ENCODE assay signal across 8 cellular contexts in genomic region chr1:2414297-2414958, GRCh38. TPM values are rescaled to one million over a fixed set of nuclear protein-coding genes. Genes with fewer than 3 reads are reported as not detected.
DNase-seq lines count a peak whose midpoint lies in the region; ATAC-seq, FAIRE-seq and TF ChIP-seq lines count a peak whose summit lies in the region.

No MANE protein-coding gene starts in this region.

- peak; percentile 92 for TF ChIP-seq RAD21 in HepG2 (CRISPR knock-in tag; IDR thresholded peaks at IDR 0.05)

- H3K27me3 Mint-ChIP-seq in activated CD4-positive, alpha-beta T cell treated with anti-CD3 and anti-CD28 coated beads, Interleukin-2, amount 10 ng/mL, durations not matched to agents 24 days and 14 days, result no peaks in the 10 kb centered on the region

- H3K27me3 ChIP-seq in GM23248 (replicated peaks; ENCODE audit: insufficient read depth) (peaks cover 6% of the 10 kb centered on the region), HepG2 (ENCODE audit: control insufficient read depth in 1 of 2, insufficient read depth in 2 of 2, low read length in 2 of 2) (peaks cover 8 to 42% of the 10 kb centered on the region in 2 experiments)

- BruUV-seq in HepG2 (replicated peaks; lab: Mats Ljungman, UMichigan), result no TSS peak

- WGBS in GM23248 (ENCODE audit: low coverage in 1 of 2, low lambda C conversion rate in 2 of 2, missing lambda C conversion rate in 2 of 2), 2 experiments, result 1 to 2% methylated on average over 22 to 24 of the region's 25 CpGs
- 0% methylated on average over 10 of the region's 25 CpGs for WGBS in HepG2 (ENCODE audit: low lambda C conversion rate)

- H3K9me3 ChIP-seq in GM23248 (ENCODE audit: low read depth), result no peaks in the 10 kb centered on the region
- no peaks in the 10 kb centered on the region for H3K9me3 ChIP-seq in HepG2 (ENCODE audit: low read length)

- peaks cover 4% of the 10 kb centered on the region for H3K36me3 Mint-ChIP-seq in activated CD4-positive, alpha-beta T cell treated with anti-CD3 and anti-CD28 coated beads, Interleukin-2, amount 10 ng/mL, durations not matched to agents 24 days and 14 days (ENCODE audit: low read depth)

- no peaks in the 10 kb centered on the region for H3F3A ChIP-seq in GM23248 (ENCODE audit: insufficient read depth)

- POLR2A ChIA-PET in HepG2 (lab: Yijun Ruan, JAX), result interaction anchor here (1.0 to 1.5 kb wide), 4 partner anchors 23 to 142 kb away, joined by 3 to 5 read pairs (median 4); partner anchors contain the start of genes MORN1 and RER1

- peak overlapping the region; percentile 83 for H3K27ac Mint-ChIP-seq in activated CD4-positive, alpha-beta T cell treated with anti-CD3 and anti-CD28 coated beads, Interleukin-2, amount 10 ng/mL, durations not matched to agents 24 days and 14 days

- peaks cover 30% of the 10 kb centered on the region for H3K4me1 Mint-ChIP-seq in activated CD4-positive, alpha-beta T cell treated with anti-CD3 and anti-CD28 coated beads, Interleukin-2, amount 10 ng/mL, durations not matched to agents 24 days and 14 days

- intact Hi-C loops in activated CD4-positive, alpha-beta T cell treated with anti-CD3 and anti-CD28 coated beads, Interleukin-2, amount 10 ng/mL, durations not matched to agents 24 days and 14 days (cut with micrococcal nuclease), result loop anchor here (1.0 to 10.0 kb wide), 6 partner anchors 112 to 1210 kb away; partner anchors contain the start of genes PANK4, PRXL2B and TPRG1L
- intact Hi-C loops in HepG2 (cut with micrococcal nuclease; ENCODE audit: unreplicated experiment), result loop anchor here (1.0 kb wide), 1 partner anchor 134 kb away; no protein-coding TSS in a partner anchor

- ATAC-seq in HepG2, result peak; percentile 44
- no peak for ATAC-seq in esophagus mucosa

- H3K4me2 ChIP-seq in GM23248 (ENCODE audit: unreplicated experiment), result no peak overlapping the region
- peak overlapping the region; percentile 85 for H3K4me2 ChIP-seq in HepG2 (ENCODE audit: low read depth, low read length)

- H3K4me1 ChIP-seq in GM23248 (ENCODE audit: insufficient read depth), result no peaks in the 10 kb centered on the region
- peaks cover 34% of the 10 kb centered on the region for H3K4me1 ChIP-seq in HepG2 (ENCODE audit: insufficient read depth, low read length)

- H3K79me2 ChIP-seq in GM23248 (ENCODE audit: insufficient read depth) (peaks cover 16% of the 10 kb centered on the region), HepG2 (ENCODE audit: insufficient read depth, low read length) (peaks cover 17% of the 10 kb centered on the region)

- H3K9me3 Mint-ChIP-seq in activated CD4-positive, alpha-beta T cell treated with anti-CD3 and anti-CD28 coated beads, Interleukin-2, amount 10 ng/mL, durations not matched to agents 24 days and 14 days, result no peaks in the 10 kb centered on the region

- no peak overlapping the region for H3K4me3 ChIP-seq in GM23248
- H3K4me3 ChIP-seq in coronary artery, result peak overlapping the region; percentile 100
- peak overlapping the region; percentile 38 to 94 (median 85); a peak in 5 of 6 replicates for H3K4me3 ChIP-seq in HepG2 (replicated peaks in 1 of 3; ENCODE audit: insufficient read depth in 1 of 3, low read depth in 2 of 3, low read length in 3 of 3)

- no peaks in the 10 kb centered on the region for H3K9me2 ChIP-seq in GM23248 (ENCODE audit: insufficient read depth)

- DNase-seq in AG08395 (ENCODE audit: low spot score) (peak; percentile 87), GM23248 (peak; percentile 74), NCI-H524 (lab: John Stamatoyannopoulos, UW) (peak; percentile 67 to 78), coronary artery (ENCODE audit: low spot score) (no peak), HepG2 (ENCODE audit: low spot score) (peak; percentile 51)
- DNase-seq in activated CD4-positive, alpha-beta T cell treated with anti-CD3 and anti-CD28 coated beads, Interleukin-2, amount 10 ng/mL, durations not matched to agents 24 days and 14 days, result peak; percentile 94
- DNase-seq in stimulated activated CD4-positive, alpha-beta T cell treated with anti-CD3 and anti-CD28 coated beads, Interleukin-4, amount 100 ng/mL, for 48 hours (ENCODE audit: low read depth in 2 of 2), result peak; percentile 72 to 74

- TF ChIP-seq CTCF in coronary artery (IDR thresholded peaks at IDR 0.05) (peak; percentile 98), HepG2 (CRISPR knock-in tag; IDR thresholded peaks at IDR 0.05) (peak; percentile 97)

- H4K20me1 ChIP-seq in GM23248 (ENCODE audit: insufficient read depth) (no peaks in the 10 kb centered on the region), HepG2 (ENCODE audit: insufficient read depth, low read length) (no peaks in the 10 kb centered on the region)

- in situ Hi-C loops in GM23248 (cut with MboI), result loop anchor here (10.0 to 25.0 kb wide), 3 partner anchors 130 to 1010 kb away; partner anchors contain the start of gene ACTRT2
- in situ Hi-C loops in HepG2 (cut with HindIII; ENCODE audit: extremely low pct_ligation_motif_present, low pct_unique_long_range_greater_than_20kb), result loop anchor here (5.0 kb wide), 1 partner anchor 133 kb away; no protein-coding TSS in a partner anchor

- TF ChIP-seq EP300 in HepG2 (IDR thresholded peaks at IDR 0.05; ENCODE audit: low read depth in 2 of 2, low read length in 2 of 2) (no peak), HepG2 (CRISPR knock-in tag; IDR thresholded peaks at IDR 0.05; ENCODE audit: borderline replicate concordance) (no peak)

- TF ChIP-seq POLR2A in HepG2 (IDR thresholded peaks at IDR 0.05; ENCODE audit: insufficient read depth in 1 of 2, low read depth in 2 of 2, low read length in 2 of 2), result no peak

- H3K27ac ChIP-seq in GM23248 (no peak overlapping the region), coronary artery (no peak overlapping the region), HepG2 (ENCODE audit: extremely low read length, insufficient read depth, low read length) (peak overlapping the region; percentile 100)

- FAIRE-seq in HepG2 (lab: Jason Lieb, UNC), result peak; percentile 32

- peak overlapping the region; percentile 88 for H3K4me3 Mint-ChIP-seq in activated CD4-positive, alpha-beta T cell treated with anti-CD3 and anti-CD28 coated beads, Interleukin-2, amount 10 ng/mL, durations not matched to agents 24 days and 14 days

- CTCF ChIA-PET in HepG2 (lab: Yijun Ruan, JAX; ENCODE audit: low intra/inter-chr PET ratio, low total read pairs), result interaction anchor here (0.9 to 2.7 kb wide), 3 partner anchors 112 to 142 kb away, joined by 3 to 18 read pairs (median 5); partner anchors contain the start of genes PANK4 and TNFRSF14

- H2AFZ ChIP-seq in GM23248 (no peak overlapping the region), HepG2 (ENCODE audit: low read length) (no peak overlapping the region)

- H3K9ac ChIP-seq in GM23248 (no peak overlapping the region), HepG2 (ENCODE audit: insufficient read depth, low read depth, low read length) (peak overlapping the region; percentile 100)

- H3K36me3 ChIP-seq in GM23248 (ENCODE audit: low read depth) (no peaks in the 10 kb centered on the region), HepG2 (replicated peaks in 1 of 2; ENCODE audit: control insufficient read depth in 1 of 2, insufficient read depth in 2 of 2, low read length in 2 of 2) (peaks cover 6 to 10% of the 10 kb centered on the region in 2 experiments; a peak in 3 of 5 replicates)

RNA-seq across cellular contexts. Expression of gene PEX10, which starts 2.1 kb away (rescaled TPM):
- total RNA-seq in GM23248 (2014; rRNA removed; shearing (Covaris generic)), result 51.3 and 59.1 TPM in 2 replicates
- polyA plus RNA-seq in GM23248 (2016; fragmentation: Nextera tagmentation; extraction: Ambion mirVana), result 24.7 and 29.1 TPM in 2 replicates
- total RNA-seq in activated CD4-positive, alpha-beta T cell treated with anti-CD3 and anti-CD28 coated beads, Interleukin-2, amount 10 ng/mL, durations not matched to agents 24 days and 14 days, result 22.3 and 24.2 TPM in 2 replicates
- total RNA-seq in HepG2 (2016; rRNA removed; fragmentation: Illumina TruSeq; extraction: Trizol), result 38.3 and 39.6 TPM in 2 replicates
- 20.2 and 25.8 TPM in 2 replicates for total RNA-seq in HepG2 (2016; cell fraction: cytosol; rRNA removed; fragmentation: Illumina TruSeq; extraction: Trizol; ENCODE audit: low read depth)
- total RNA-seq in HepG2 (2016; cell fraction: insoluble cytoplasmic fraction; rRNA removed; fragmentation: Illumina TruSeq; extraction: Trizol), result 37.8 and 38.9 TPM in 2 replicates
- 53.4 and 59.7 TPM in 2 replicates for total RNA-seq in HepG2 (2016; cell fraction: membrane; rRNA removed; fragmentation: Illumina TruSeq; extraction: Trizol)
- 27.1 and 27.5 TPM in 2 replicates for total RNA-seq in HepG2 (2016; cell fraction: nucleus; rRNA removed; fragmentation: Illumina TruSeq; extraction: Trizol)
- 16.1 and 21.0 TPM in 2 replicates for polyA plus RNA-seq in HepG2 (2011; rRNA removed)
- 16.3 and 20.9 TPM in 2 replicates for polyA plus RNA-seq in HepG2 (2011; cell fraction: cytosol; rRNA removed)
- 49.0 and 57.5 TPM in 2 replicates for polyA plus RNA-seq in HepG2 (2011; cell fraction: nucleus; rRNA removed)
- 13.3 and 14.5 TPM in 2 replicates for polyA plus RNA-seq in HepG2 (2012)
- 27.1 and 37.0 TPM in 2 replicates for polyA plus RNA-seq in HepG2 (2016; cell fraction: cytosol; fragmentation: Illumina TruSeq; extraction: Trizol; ENCODE audit: low read depth)
- polyA plus RNA-seq in HepG2 (2016; cell fraction: insoluble cytoplasmic fraction; fragmentation: Illumina TruSeq; extraction: Trizol; ENCODE audit: low read depth), result 36.5 and 40.8 TPM in 2 replicates
- 47.4 and 49.9 TPM in 2 replicates for polyA plus RNA-seq in HepG2 (2016; cell fraction: membrane; fragmentation: Illumina TruSeq; extraction: Trizol; ENCODE audit: low read depth)
- polyA plus RNA-seq in HepG2 (2016; cell fraction: nucleus; fragmentation: Illumina TruSeq; extraction: Trizol; ENCODE audit: insufficient read depth, low read depth), result 44.7 and 46.3 TPM in 2 replicates
- 15.3 and 46.5 TPM in 2 replicates for polyA minus RNA-seq in HepG2 (2011; rRNA and poly(A)+ RNA removed; ENCODE audit: low replicate concordance)
- 9.7 and 12.0 TPM in 2 replicates for polyA minus RNA-seq in HepG2 (2011; cell fraction: cytosol; rRNA and poly(A)+ RNA removed)
- polyA minus RNA-seq in HepG2 (2011; cell fraction: nucleus; rRNA and poly(A)+ RNA removed), result 18.4 and 20.1 TPM in 2 replicates
- total RNA-seq in esophagus mucosa, result 17.7 TPM

RNA-seq across cellular contexts. Expression of gene RER1, which starts 22.8 kb away (rescaled TPM):
- 69.7 and 135 TPM in 2 replicates for total RNA-seq in GM23248 (2014; rRNA removed; shearing (Covaris generic))
- polyA plus RNA-seq in GM23248 (2016; fragmentation: Nextera tagmentation; extraction: Ambion mirVana) (328 and 331 TPM in 2 replicates), HepG2 (2011; rRNA removed) (135 and 164 TPM in 2 replicates)
- 164 and 171 TPM in 2 replicates for total RNA-seq in activated CD4-positive, alpha-beta T cell treated with anti-CD3 and anti-CD28 coated beads, Interleukin-2, amount 10 ng/mL, durations not matched to agents 24 days and 14 days
- total RNA-seq in HepG2 (2016; rRNA removed; fragmentation: Illumina TruSeq; extraction: Trizol) (83.9 and 128 TPM in 2 replicates), esophagus mucosa (167 TPM)
- total RNA-seq in HepG2 (2016; cell fraction: cytosol; rRNA removed; fragmentation: Illumina TruSeq; extraction: Trizol; ENCODE audit: low read depth), result 51.3 and 72.8 TPM in 2 replicates
- 89.5 and 137 TPM in 2 replicates for total RNA-seq in HepG2 (2016; cell fraction: insoluble cytoplasmic fraction; rRNA removed; fragmentation: Illumina TruSeq; extraction: Trizol)
- total RNA-seq in HepG2 (2016; cell fraction: membrane; rRNA removed; fragmentation: Illumina TruSeq; extraction: Trizol), result 77.4 and 86.1 TPM in 2 replicates
- total RNA-seq in HepG2 (2016; cell fraction: nucleus; rRNA removed; fragmentation: Illumina TruSeq; extraction: Trizol), result 76.0 and 95.5 TPM in 2 replicates
- 82.7 and 131 TPM in 2 replicates for polyA plus RNA-seq in HepG2 (2011; cell fraction: cytosol; rRNA removed)
- polyA plus RNA-seq in HepG2 (2011; cell fraction: nucleus; rRNA removed), result 155 and 197 TPM in 2 replicates
- polyA plus RNA-seq in HepG2 (2012), result 64.5 and 73.8 TPM in 2 replicates
- polyA plus RNA-seq in HepG2 (2016; cell fraction: cytosol; fragmentation: Illumina TruSeq; extraction: Trizol; ENCODE audit: low read depth), result 84.3 and 98.6 TPM in 2 replicates
- polyA plus RNA-seq in HepG2 (2016; cell fraction: insoluble cytoplasmic fraction; fragmentation: Illumina TruSeq; extraction: Trizol; ENCODE audit: low read depth), result 87.8 and 97.0 TPM in 2 replicates
- 69.1 and 85.3 TPM in 2 replicates for polyA plus RNA-seq in HepG2 (2016; cell fraction: membrane; fragmentation: Illumina TruSeq; extraction: Trizol; ENCODE audit: low read depth)
- polyA plus RNA-seq in HepG2 (2016; cell fraction: nucleus; fragmentation: Illumina TruSeq; extraction: Trizol; ENCODE audit: insufficient read depth, low read depth), result 191 and 194 TPM in 2 replicates
- 95.9 and 234 TPM in 2 replicates for polyA minus RNA-seq in HepG2 (2011; rRNA and poly(A)+ RNA removed; ENCODE audit: low replicate concordance)
- 32.9 and 45.5 TPM in 2 replicates for polyA minus RNA-seq in HepG2 (2011; cell fraction: cytosol; rRNA and poly(A)+ RNA removed)
- polyA minus RNA-seq in HepG2 (2011; cell fraction: nucleus; rRNA and poly(A)+ RNA removed), result 23.3 and 29.3 TPM in 2 replicates

RNA-seq across cellular contexts. Expression of gene MORN1, which starts 23.1 kb away (rescaled TPM):
- total RNA-seq in GM23248 (2014; rRNA removed; shearing (Covaris generic)), result 6.3 and 8.8 TPM in 2 replicates
- polyA plus RNA-seq in GM23248 (2016; fragmentation: Nextera tagmentation; extraction: Ambion mirVana) (5.5 and 7.2 TPM in 2 replicates), HepG2 (2011; rRNA removed) (2.6 and 3.1 TPM in 2 replicates)
- 9.0 and 11.1 TPM in 2 replicates for total RNA-seq in activated CD4-positive, alpha-beta T cell treated with anti-CD3 and anti-CD28 coated beads, Interleukin-2, amount 10 ng/mL, durations not matched to agents 24 days and 14 days
- total RNA-seq in HepG2 (2016; rRNA removed; fragmentation: Illumina TruSeq; extraction: Trizol) (3.9 and 6.5 TPM in 2 replicates), esophagus mucosa (8.4 TPM)
- 1.5 and 2.2 TPM in 2 replicates for total RNA-seq in HepG2 (2016; cell fraction: cytosol; rRNA removed; fragmentation: Illumina TruSeq; extraction: Trizol; ENCODE audit: low read depth)
- total RNA-seq in HepG2 (2016; cell fraction: insoluble cytoplasmic fraction; rRNA removed; fragmentation: Illumina TruSeq; extraction: Trizol), result 3.5 and 5.4 TPM in 2 replicates
- 1.7 and 1.8 TPM in 2 replicates for total RNA-seq in HepG2 (2016; cell fraction: membrane; rRNA removed; fragmentation: Illumina TruSeq; extraction: Trizol)
- 6.4 and 6.8 TPM in 2 replicates for total RNA-seq in HepG2 (2016; cell fraction: nucleus; rRNA removed; fragmentation: Illumina TruSeq; extraction: Trizol)
- 2.5 and 3.1 TPM in 2 replicates for polyA plus RNA-seq in HepG2 (2011; cell fraction: cytosol; rRNA removed)
- 7.8 and 8.8 TPM in 2 replicates for polyA plus RNA-seq in HepG2 (2011; cell fraction: nucleus; rRNA removed)
- polyA plus RNA-seq in HepG2 (2012), result 1.3 and 1.7 TPM in 2 replicates
- polyA plus RNA-seq in HepG2 (2016; cell fraction: cytosol; fragmentation: Illumina TruSeq; extraction: Trizol; ENCODE audit: low read depth), result 0.84 and 1.9 TPM in 2 replicates
- polyA plus RNA-seq in HepG2 (2016; cell fraction: insoluble cytoplasmic fraction; fragmentation: Illumina TruSeq; extraction: Trizol; ENCODE audit: low read depth), result 2.3 and 3.3 TPM in 2 replicates
- 0.73 and 1.3 TPM in 2 replicates for polyA plus RNA-seq in HepG2 (2016; cell fraction: membrane; fragmentation: Illumina TruSeq; extraction: Trizol; ENCODE audit: low read depth)
- 8.2 and 9.2 TPM in 2 replicates for polyA plus RNA-seq in HepG2 (2016; cell fraction: nucleus; fragmentation: Illumina TruSeq; extraction: Trizol; ENCODE audit: insufficient read depth, low read depth)
- polyA minus RNA-seq in HepG2 (2011; rRNA and poly(A)+ RNA removed; ENCODE audit: low replicate concordance), result 6.7 and 28.4 TPM in 2 replicates
- 1.3 and 3.0 TPM in 2 replicates for polyA minus RNA-seq in HepG2 (2011; cell fraction: cytosol; rRNA and poly(A)+ RNA removed)
- 7.5 and 8.9 TPM in 2 replicates for polyA minus RNA-seq in HepG2 (2011; cell fraction: nucleus; rRNA and poly(A)+ RNA removed)
